20 cellular contexts compared by ENCODE assay signal in genomic region chr10:58853668-58854067, GRCh38.
"Had no signal": no experiment of that assay in that cellular context is flagged by ENCODE, and none has a peak within 500 bp of the region (broad histone marks: within the 10 kb centered on the region; RNA-seq: fewer than 3 reads in every experiment).

No MANE protein-coding gene starts in this region.

- H3K4me2 ChIP-seq: hepatocyte had no signal

- H3K4me1 ChIP-seq: spleen had no signal

- H3K27ac ChIP-seq: hepatocyte, lower lobe of right lung, ovary, spleen, suprapubic skin, tibial artery had no signal

- DNase-seq: activated CD4-positive, alpha-beta T cell treated with anti-CD3 and anti-CD28 coated beads, Interleukin-2, amount 50 U/mL, for 1 hour; activated CD4-positive, CD25-positive, alpha-beta regulatory T cell treated with anti-CD3 and anti-CD28 coated beads, Interleukin-2, amount 50 U/mL, for 72 hours; activated CD8-positive, alpha-beta T cell treated with anti-CD3 and anti-CD28 coated beads for 36 hours; activated naive CD8-positive, alpha-beta T cell treated with anti-CD3 and anti-CD28 coated beads, Interleukin-2, amount 50 U/mL, for 24 hours; activated T-cell treated with anti-CD3 and anti-CD28 coated beads, Interleukin-2, amount 50 U/mL, for 4 hours; amygdala; central memory CD4-positive, alpha-beta T cell; foreskin fibroblast; kidney; lower lobe of right lung; mesendoderm; ovary; retina; spleen; stimulated activated naive CD4-positive, alpha-beta T cell; T-helper 2 cell; tibial artery had no signal

- H3K36me3 ChIP-seq: lower lobe of right lung, ovary, spleen, suprapubic skin, tibial artery had no signal

- H3K4me3 ChIP-seq: hepatocyte, lower lobe of right lung, ovary, spleen, suprapubic skin, tibial artery had no signal

- ATAC-seq: activated CD8-positive, alpha-beta T cell treated with anti-CD3 and anti-CD28 coated beads for 36 hours; activated naive CD8-positive, alpha-beta T cell treated with anti-CD3 and anti-CD28 coated beads, Interleukin-2, amount 50 U/mL, for 24 hours; activated T-cell treated with anti-CD3 and anti-CD28 coated beads, Interleukin-2, amount 50 U/mL, for 4 hours; activated T-helper 17 cell treated with anti-CD3 and anti-CD28 coated beads, Interleukin-2, amount 50 U/mL, for 72 hours; lower lobe of right lung had no signal

- H3K9me3 ChIP-seq: lower lobe of right lung, ovary, suprapubic skin, tibial artery had no signal

- H3K27me3 ChIP-seq: hepatocyte, ovary, spleen, suprapubic skin, tibial artery had no signal

- H2AFZ ChIP-seq: hepatocyte had no signal

- H3K79me2 ChIP-seq: hepatocyte had no signal
